1 cellular context compared by ENCODE assay signal in the genomic region with DNA sequence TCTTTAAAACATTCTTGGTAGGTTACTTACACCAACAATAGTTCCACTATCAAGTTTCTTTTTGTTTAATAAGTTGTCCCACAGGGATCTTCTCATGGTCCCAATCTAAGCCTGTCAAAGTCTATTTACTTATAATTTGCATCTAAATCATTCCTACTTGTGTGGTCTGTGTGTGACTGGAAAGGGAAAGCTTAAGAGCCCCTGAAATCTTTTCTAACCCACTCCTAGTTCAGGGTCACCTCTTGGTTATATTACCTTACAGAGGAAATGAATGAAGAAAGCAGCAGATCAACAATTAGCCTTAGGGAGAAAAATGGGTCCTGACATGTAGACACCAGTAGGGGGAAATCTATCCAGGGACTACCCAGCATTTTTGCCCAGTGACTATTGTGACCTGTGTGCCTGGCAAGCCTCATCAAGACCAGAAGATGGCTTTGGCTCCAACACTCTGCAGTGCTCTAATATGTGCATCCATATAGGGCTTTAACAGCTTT.
TF ChIP-seq lines count a peak whose summit lies in the region.

No MANE protein-coding gene starts in this region.

TF ChIP-seq in H1, 55 proteins besides CTCF, POLR2A, EP300 and RAD21 (continued from another document):
- TF ChIP-seq, protein P1, sequence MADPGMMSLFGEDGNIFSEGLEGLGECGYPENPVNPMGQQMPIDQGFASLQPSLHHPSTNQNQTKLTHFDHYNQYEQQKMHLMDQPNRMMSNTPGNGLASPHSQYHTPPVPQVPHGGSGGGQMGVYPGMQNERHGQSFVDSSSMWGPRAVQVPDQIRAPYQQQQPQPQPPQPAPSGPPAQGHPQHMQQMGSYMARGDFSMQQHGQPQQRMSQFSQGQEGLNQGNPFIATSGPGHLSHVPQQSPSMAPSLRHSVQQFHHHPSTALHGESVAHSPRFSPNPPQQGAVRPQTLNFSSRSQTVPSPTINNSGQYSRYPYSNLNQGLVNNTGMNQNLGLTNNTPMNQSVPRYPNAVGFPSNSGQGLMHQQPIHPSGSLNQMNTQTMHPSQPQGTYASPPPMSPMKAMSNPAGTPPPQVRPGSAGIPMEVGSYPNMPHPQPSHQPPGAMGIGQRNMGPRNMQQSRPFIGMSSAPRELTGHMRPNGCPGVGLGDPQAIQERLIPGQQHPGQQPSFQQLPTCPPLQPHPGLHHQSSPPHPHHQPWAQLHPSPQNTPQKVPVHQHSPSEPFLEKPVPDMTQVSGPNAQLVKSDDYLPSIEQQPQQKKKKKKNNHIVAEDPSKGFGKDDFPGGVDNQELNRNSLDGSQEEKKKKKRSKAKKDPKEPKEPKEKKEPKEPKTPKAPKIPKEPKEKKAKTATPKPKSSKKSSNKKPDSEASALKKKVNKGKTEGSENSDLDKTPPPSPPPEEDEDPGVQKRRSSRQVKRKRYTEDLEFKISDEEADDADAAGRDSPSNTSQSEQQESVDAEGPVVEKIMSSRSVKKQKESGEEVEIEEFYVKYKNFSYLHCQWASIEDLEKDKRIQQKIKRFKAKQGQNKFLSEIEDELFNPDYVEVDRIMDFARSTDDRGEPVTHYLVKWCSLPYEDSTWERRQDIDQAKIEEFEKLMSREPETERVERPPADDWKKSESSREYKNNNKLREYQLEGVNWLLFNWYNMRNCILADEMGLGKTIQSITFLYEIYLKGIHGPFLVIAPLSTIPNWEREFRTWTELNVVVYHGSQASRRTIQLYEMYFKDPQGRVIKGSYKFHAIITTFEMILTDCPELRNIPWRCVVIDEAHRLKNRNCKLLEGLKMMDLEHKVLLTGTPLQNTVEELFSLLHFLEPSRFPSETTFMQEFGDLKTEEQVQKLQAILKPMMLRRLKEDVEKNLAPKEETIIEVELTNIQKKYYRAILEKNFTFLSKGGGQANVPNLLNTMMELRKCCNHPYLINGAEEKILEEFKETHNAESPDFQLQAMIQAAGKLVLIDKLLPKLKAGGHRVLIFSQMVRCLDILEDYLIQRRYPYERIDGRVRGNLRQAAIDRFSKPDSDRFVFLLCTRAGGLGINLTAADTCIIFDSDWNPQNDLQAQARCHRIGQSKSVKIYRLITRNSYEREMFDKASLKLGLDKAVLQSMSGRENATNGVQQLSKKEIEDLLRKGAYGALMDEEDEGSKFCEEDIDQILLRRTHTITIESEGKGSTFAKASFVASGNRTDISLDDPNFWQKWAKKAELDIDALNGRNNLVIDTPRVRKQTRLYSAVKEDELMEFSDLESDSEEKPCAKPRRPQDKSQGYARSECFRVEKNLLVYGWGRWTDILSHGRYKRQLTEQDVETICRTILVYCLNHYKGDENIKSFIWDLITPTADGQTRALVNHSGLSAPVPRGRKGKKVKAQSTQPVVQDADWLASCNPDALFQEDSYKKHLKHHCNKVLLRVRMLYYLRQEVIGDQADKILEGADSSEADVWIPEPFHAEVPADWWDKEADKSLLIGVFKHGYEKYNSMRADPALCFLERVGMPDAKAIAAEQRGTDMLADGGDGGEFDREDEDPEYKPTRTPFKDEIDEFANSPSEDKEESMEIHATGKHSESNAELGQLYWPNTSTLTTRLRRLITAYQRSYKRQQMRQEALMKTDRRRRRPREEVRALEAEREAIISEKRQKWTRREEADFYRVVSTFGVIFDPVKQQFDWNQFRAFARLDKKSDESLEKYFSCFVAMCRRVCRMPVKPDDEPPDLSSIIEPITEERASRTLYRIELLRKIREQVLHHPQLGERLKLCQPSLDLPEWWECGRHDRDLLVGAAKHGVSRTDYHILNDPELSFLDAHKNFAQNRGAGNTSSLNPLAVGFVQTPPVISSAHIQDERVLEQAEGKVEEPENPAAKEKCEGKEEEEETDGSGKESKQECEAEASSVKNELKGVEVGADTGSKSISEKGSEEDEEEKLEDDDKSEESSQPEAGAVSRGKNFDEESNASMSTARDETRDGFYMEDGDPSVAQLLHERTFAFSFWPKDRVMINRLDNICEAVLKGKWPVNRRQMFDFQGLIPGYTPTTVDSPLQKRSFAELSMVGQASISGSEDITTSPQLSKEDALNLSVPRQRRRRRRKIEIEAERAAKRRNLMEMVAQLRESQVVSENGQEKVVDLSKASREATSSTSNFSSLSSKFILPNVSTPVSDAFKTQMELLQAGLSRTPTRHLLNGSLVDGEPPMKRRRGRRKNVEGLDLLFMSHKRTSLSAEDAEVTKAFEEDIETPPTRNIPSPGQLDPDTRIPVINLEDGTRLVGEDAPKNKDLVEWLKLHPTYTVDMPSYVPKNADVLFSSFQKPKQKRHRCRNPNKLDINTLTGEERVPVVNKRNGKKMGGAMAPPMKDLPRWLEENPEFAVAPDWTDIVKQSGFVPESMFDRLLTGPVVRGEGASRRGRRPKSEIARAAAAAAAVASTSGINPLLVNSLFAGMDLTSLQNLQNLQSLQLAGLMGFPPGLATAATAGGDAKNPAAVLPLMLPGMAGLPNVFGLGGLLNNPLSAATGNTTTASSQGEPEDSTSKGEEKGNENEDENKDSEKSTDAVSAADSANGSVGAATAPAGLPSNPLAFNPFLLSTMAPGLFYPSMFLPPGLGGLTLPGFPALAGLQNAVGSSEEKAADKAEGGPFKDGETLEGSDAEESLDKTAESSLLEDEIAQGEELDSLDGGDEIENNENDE (IDR thresholded peaks at IDR 0.05; ENCODE audit: insufficient replicate concordance, low read length) = peak; percentile 29
- TF ChIP-seq SRF (IDR thresholded peaks at IDR 0.05; ENCODE audit: low read depth, low read length) (0 out of 2 replicates have a peak, but pooled peaks have one; percentile 7), TAF7 (optimal IDR thresholded peaks at IDR 0.05; ENCODE audit: borderline replicate concordance, low read depth, low read length) (no peak), SAP30 (IDR thresholded peaks at IDR 0.05; ENCODE audit: insufficient read depth, insufficient replicate concordance, low read length) (no peak), BACH1 (IDR thresholded peaks at IDR 0.05; ENCODE audit: low read length) (no peak), TBP (IDR thresholded peaks at IDR 0.05; ENCODE audit: low read depth, low read length) (no peak), JUN (IDR thresholded peaks at IDR 0.05; ENCODE audit: low read depth, low read length) (no peak), SP1 (IDR thresholded peaks at IDR 0.05; ENCODE audit: low read depth, low read length) (peak; percentile 57; the same call in 1 of the 2 replicates), SP4 (IDR thresholded peaks at IDR 0.05; ENCODE audit: low read length) (no peak), EZH2 (IDR thresholded peaks at IDR 0.05; ENCODE audit: low read depth, low read length, severe bottlenecking) (no peak), NRF1 (IDR thresholded peaks at IDR 0.05; ENCODE audit: low read depth, low read length) (no peak), SP2 (IDR thresholded peaks at IDR 0.05; ENCODE audit: low read length) (no peak), EGR1 (IDR thresholded peaks at IDR 0.05; ENCODE audit: borderline replicate concordance, low read depth, low read length) (no peak), MAFK (IDR thresholded peaks at IDR 0.05; ENCODE audit: low read depth, low read length) (no peak), HDAC2 (IDR thresholded peaks at IDR 0.05; ENCODE audit: borderline replicate concordance in 1 of 2, low read depth in 2 of 2, low read length in 2 of 2) (0 out of 4 replicates have a peak, but pooled peaks of 1 of the 2 experiments have one; percentile 48), YY1 (IDR thresholded peaks at IDR 0.05; ENCODE audit: low read depth, low read length) (0 out of 2 replicates have a peak, but pooled peaks have one; percentile 37), CHD1 (IDR thresholded peaks at IDR 0.05; ENCODE audit: low read depth, low read length) (no peak), CTBP2 (IDR thresholded peaks at IDR 0.05; ENCODE audit: borderline replicate concordance, insufficient read depth, insufficient read length, low read length) (no peak), ZNF274 (IDR thresholded peaks at IDR 0.05; ENCODE audit: borderline replicate concordance, extremely low read depth, low read length) (no peak)
